In genomic region chr21:40950970-40951369, GRCh38 we compare ENCODE assay signal across 18 cellular contexts.
DNase-seq lines count a peak whose midpoint lies in the region; ATAC-seq and TF ChIP-seq lines count a peak whose summit lies in the region.
"Had no signal": no experiment of that assay in that cellular context is flagged by ENCODE, and none has a peak within 500 bp of the region (broad histone marks: within the 10 kb centered on the region; RNA-seq: fewer than 3 reads in every experiment).

No MANE protein-coding gene starts in this region.

- no peaks in the 10 kb centered on the region for H3K36me3 ChIP-seq in breast epithelium
- no peaks in the 10 kb centered on the region for H3K36me3 ChIP-seq in osteoblast (ENCODE audit: insufficient read depth, low read length)
- H3K36me3 ChIP-seq: BLaER1 treated with 17β-estradiol and CSF1 and Interleukin-3, amounts not matched to agents 10 nM and 100 nM had no signal

- CTCF ChIA-PET in MCF 10A (lab: Yijun Ruan, JAX), result interaction anchor here (0.9 kb wide), 1 partner anchor 807 kb away, joined by 4 read pairs; no protein-coding TSS in a partner anchor

- no peaks in the 10 kb centered on the region for H3K36me3 Mint-ChIP-seq in MCF 10A (ENCODE audit: insufficient read depth, unreplicated experiment)
- H3K36me3 Mint-ChIP-seq: CD8-positive, alpha-beta T cell had no signal

- peak; percentile 50 for ATAC-seq in foreskin keratinocyte
- ATAC-seq: A549; CD8-positive, alpha-beta T cell had no signal

- H3K9me3 ChIP-seq in breast epithelium (no peaks in the 10 kb centered on the region), osteoblast (ENCODE audit: low read depth, low read length) (peaks cover 7% of the 10 kb centered on the region)
- H3K9me3 ChIP-seq: A549; BLaER1 treated with 17β-estradiol and CSF1 and Interleukin-3, amounts not matched to agents 10 nM and 100 nM; Caco-2 had no signal

- H3K4me1 ChIP-seq in breast epithelium (no peaks in the 10 kb centered on the region), foreskin keratinocyte (peaks cover 17% of the 10 kb centered on the region), osteoblast (ENCODE audit: insufficient read depth, low read length) (no peaks in the 10 kb centered on the region)
- H3K4me1 ChIP-seq: A549, Caco-2 had no signal

- no peak overlapping the region for H2AFZ ChIP-seq in osteoblast (ENCODE audit: low read length)

- POLR2A ChIA-PET in MCF 10A (lab: Yijun Ruan, JAX), result no interaction called here

- no peaks in the 10 kb centered on the region for H3K4me1 Mint-ChIP-seq in MCF 10A (ENCODE audit: insufficient read depth, unreplicated experiment)
- H3K4me1 Mint-ChIP-seq: B cell had no signal

- no peaks in the 10 kb centered on the region for H3K79me2 ChIP-seq in osteoblast (ENCODE audit: insufficient read depth, low read length)

- no peaks in the 10 kb centered on the region for H3K27me3 Mint-ChIP-seq in MCF 10A (ENCODE audit: insufficient read depth, unreplicated experiment)
- H3K27me3 Mint-ChIP-seq: B cell; CD4-positive, alpha-beta T cell had no signal

- no peak for TF ChIP-seq POLR2A in breast epithelium (IDR thresholded peaks at IDR 0.05)

- no peak for TF ChIP-seq CTCF in MCF 10A (IDR thresholded peaks at IDR 0.05; ENCODE audit: unreplicated experiment)
- no peak for TF ChIP-seq CTCF in breast epithelium (IDR thresholded peaks at IDR 0.05)
- TF ChIP-seq CTCF in foreskin keratinocyte (conservative IDR thresholded peaks at IDR 0.05), result peak; percentile 27
- no peak for TF ChIP-seq CTCF in osteoblast (IDR thresholded peaks at IDR 0.05; ENCODE audit: extremely low read depth, low read depth, low read length)
- no peak for TF ChIP-seq CTCF in dorsolateral prefrontal cortex (IDR thresholded peaks at IDR 0.05 in 54 of 56, conservative IDR thresholded peaks at IDR 0.05 in 2 of 56; ENCODE audit: low read depth in 1 of 56, partially characterized antibody in 56 of 56)
- no peak for TF ChIP-seq CTCF in GM13976 (IDR thresholded peaks at IDR 0.05; ENCODE audit: borderline replicate concordance, control extremely low read depth, extremely low read depth, insufficient read depth, missing control alignments)

- BruUV-seq in MCF 10A (replicated peaks; lab: Mats Ljungman, UMichigan), result no TSS peak

- in situ Hi-C loops in GM13976 (cut with MboI; ENCODE audit: low sequenced_read_pairs, unreplicated experiment), result no loop called here

- no peak overlapping the region for H3K4me3 ChIP-seq in breast epithelium
- H3K4me3 ChIP-seq in osteoblast (ENCODE audit: insufficient read depth, low read length), result no peak overlapping the region
- H3K4me3 ChIP-seq in dorsolateral prefrontal cortex, result no peak overlapping the region
- H3K4me3 ChIP-seq: A549; BLaER1 treated with 17β-estradiol and CSF1 and Interleukin-3, amounts not matched to agents 10 nM and 100 nM had no signal

- H3K9me3 Mint-ChIP-seq in MCF 10A (ENCODE audit: unreplicated experiment), result peaks cover 6% of the 10 kb centered on the region

- H3K27ac ChIP-seq in breast epithelium (no peak overlapping the region), foreskin keratinocyte (peak overlapping the region; percentile 73), osteoblast (ENCODE audit: low read depth, low read length) (no peak overlapping the region), dorsolateral prefrontal cortex (no peak overlapping the region)
- H3K27ac ChIP-seq: 22Rv1; A549; BLaER1 treated with 17β-estradiol and CSF1 and Interleukin-3, amounts not matched to agents 10 nM and 100 nM; C4-2B had no signal

- H3K27me3 ChIP-seq in breast epithelium (no peaks in the 10 kb centered on the region), foreskin keratinocyte (no peaks in the 10 kb centered on the region), osteoblast (ENCODE audit: insufficient read depth, low read length) (no peaks in the 10 kb centered on the region), dorsolateral prefrontal cortex (no peaks in the 10 kb centered on the region)

- DNase-seq in MCF 10A (ENCODE audit: unreplicated experiment) (peak; percentile 0), breast epithelium (ENCODE audit: low spot score in 2 of 2) (no peak), foreskin keratinocyte (peak; percentile 58 to 85), osteoblast (ENCODE audit: insufficient read length, low spot score, missing footprints) (peak; percentile 29), dorsolateral prefrontal cortex (no peak), GM13976 (ENCODE audit: low spot score) (no peak)
- DNase-seq: AML-193; Caco-2; Calu3; CD4-positive, alpha-beta T cell; CD8-positive, alpha-beta T cell; DMS79 treated with DMSO at 0.1 percent for 48 hours; GF-D8 had no signal

- no peak overlapping the region for H3K27ac Mint-ChIP-seq in MCF 10A (ENCODE audit: low read depth, unreplicated experiment)
- H3K27ac Mint-ChIP-seq: B cell; CD4-positive, alpha-beta T cell; CD8-positive, alpha-beta T cell had no signal

- H3K4me2 ChIP-seq in osteoblast (ENCODE audit: insufficient read depth, low read length), result no peak overlapping the region
- H3K4me2 ChIP-seq: A549; BLaER1 treated with 17β-estradiol and CSF1 and Interleukin-3, amounts not matched to agents 10 nM and 100 nM had no signal

- no peak overlapping the region for H3K4me3 Mint-ChIP-seq in MCF 10A (ENCODE audit: unreplicated experiment)
- H3K4me3 Mint-ChIP-seq: B cell; CD4-positive, alpha-beta T cell; CD8-positive, alpha-beta T cell had no signal

- intact Hi-C loops in MCF 10A (cut with micrococcal nuclease) (no loop called here), breast epithelium (cut with DNase I; ENCODE audit: low total_unique reads) (no loop called here), dorsolateral prefrontal cortex (cut with DNase I) (no loop called here)

- no peaks in the 10 kb centered on the region for H4K20me1 ChIP-seq in osteoblast (ENCODE audit: insufficient read depth, low read length)
- H4K20me1 ChIP-seq: BLaER1 treated with 17β-estradiol and CSF1 and Interleukin-3, amounts not matched to agents 10 nM and 100 nM had no signal

Comparison
In these comparisons a context has a peak if more than half of its experiments do, and no peak if none do; other contexts are left out.
1. DNase-seq: peak in MCF 10A (single experiment), foreskin keratinocyte (2 of 2) and osteoblast (single experiment); none in breast epithelium (0 of 2), dorsolateral prefrontal cortex (0 of 10) and GM13976 (single experiment).